Comparison of ENCODE assay signal across 22 cellular contexts in the genomic region with DNA sequence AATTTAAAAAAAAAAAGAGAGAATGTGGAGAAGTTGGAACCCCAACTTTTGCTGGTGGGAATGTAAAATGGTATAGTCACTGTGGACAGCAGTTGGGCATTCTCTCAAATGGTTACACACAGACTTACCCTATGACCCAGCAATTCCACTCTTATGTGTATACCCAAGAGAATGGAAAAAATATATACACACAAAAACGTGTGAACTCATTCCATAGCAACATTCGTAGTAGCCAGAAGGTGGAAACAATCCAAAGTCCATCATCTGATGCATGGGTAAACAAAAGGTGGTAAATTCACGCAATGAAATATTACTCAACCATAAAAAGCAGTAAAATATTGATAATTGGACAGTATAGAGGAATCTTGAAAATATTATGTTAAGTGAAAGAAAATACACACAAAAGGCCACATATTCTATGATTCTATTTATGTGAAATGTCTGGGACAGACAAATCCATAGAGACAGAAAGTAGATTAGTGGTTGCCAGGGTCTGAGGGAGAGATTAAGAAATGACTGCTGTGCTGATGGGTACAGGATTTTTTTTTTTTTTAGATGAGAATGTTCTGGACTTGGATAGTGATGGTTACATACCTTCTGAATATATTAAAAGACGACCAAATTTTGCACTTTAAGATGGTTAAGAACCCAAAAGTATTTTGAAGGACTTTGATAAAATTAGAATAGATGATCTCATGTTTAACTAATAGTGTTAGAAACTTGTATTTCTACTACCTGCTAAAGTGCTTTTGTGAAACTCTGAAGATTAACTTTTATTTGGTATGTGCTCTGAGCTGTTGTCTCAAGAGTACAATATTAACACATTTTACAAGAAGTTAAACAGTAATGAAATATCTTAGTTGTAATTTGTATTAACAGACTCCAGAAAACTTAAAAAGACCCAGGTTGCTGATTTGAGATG.
A peak's percentile ranks its signal among the peaks of the same experiment; 100 is the strongest.
DNase-seq lines count a peak whose midpoint lies in the region; ATAC-seq, FAIRE-seq and TF ChIP-seq lines count a peak whose summit lies in the region.
"Had no signal": no experiment of that assay in that cellular context is flagged by ENCODE, and none has a peak within 500 bp of the region (broad histone marks: within the 10 kb centered on the region; RNA-seq: fewer than 3 reads in every experiment).

No MANE protein-coding gene starts in this region.

- H3K27me3 ChIP-seq in HepG2 (ENCODE audit: control insufficient read depth in 1 of 2, insufficient read depth in 2 of 2, low read length in 2 of 2) = no peaks in the 10 kb centered on the region
- H3K27me3 ChIP-seq: dorsolateral prefrontal cortex had no signal

- H3K9me3 Mint-ChIP-seq in activated T-helper 17 cell treated with anti-CD3 and anti-CD28 coated beads, Interleukin-2, amount 50 U/mL, for 72 hours = no peaks in the 10 kb centered on the region
- H3K9me3 Mint-ChIP-seq: activated CD4-positive, alpha-beta memory T cell treated with anti-CD3 and anti-CD28 coated beads, Interleukin-2, amount 10 ng/mL, durations not matched to agents 7 days and 5 days; activated T-cell treated with anti-CD3 and anti-CD28 coated beads, Interleukin-2, amount 50 U/mL, for 4 hours had no signal

- FAIRE-seq in HepG2 (lab: Jason Lieb, UNC) (no peak), GM12892 (lab: Jason Lieb, UNC) (no peak)
- FAIRE-seq: urothelium cell line had no signal

- TF ChIP-seq EP300 in HepG2 (IDR thresholded peaks at IDR 0.05; ENCODE audit: low read depth in 2 of 2, low read length in 2 of 2) (no peak; a peak in 1 of 4 replicates), HepG2 (CRISPR knock-in tag; IDR thresholded peaks at IDR 0.05; ENCODE audit: borderline replicate concordance) (no peak)

- no peak for TF ChIP-seq POLR2A in HepG2 (IDR thresholded peaks at IDR 0.05; ENCODE audit: insufficient read depth in 1 of 2, low read depth in 2 of 2, low read length in 2 of 2)
- TF ChIP-seq POLR2A in GM12892 (IDR thresholded peaks at IDR 0.05; ENCODE audit: low read depth, low read length) = no peak

- no peaks in the 10 kb centered on the region for H3K36me3 Mint-ChIP-seq in activated T-helper 17 cell treated with anti-CD3 and anti-CD28 coated beads, Interleukin-2, amount 50 U/mL, for 72 hours (ENCODE audit: low read depth)

- peaks cover 18% of the 10 kb centered on the region for H3K4me1 ChIP-seq in HepG2 (ENCODE audit: insufficient read depth, low read length)

- intact Hi-C loops in HepG2 (cut with micrococcal nuclease; ENCODE audit: unreplicated experiment) = loop anchor here (10.0 kb wide), 1 partner anchor 207 kb away; a partner anchor contains a TSS

- DNase-seq in HepG2 (ENCODE audit: low spot score) (peak; percentile 79), mucosa of gallbladder (ENCODE audit: low spot score) (no peak), GM12892 (ENCODE audit: insufficient read length) (no peak), KG1 (lab: John Stamatoyannopoulos, UW) (no peak)
- no peak for DNase-seq in activated effector memory CD4-positive, alpha-beta T cell treated with Interleukin-2 at 50 U/mL for 16 hours
- DNase-seq: activated CD4-positive, alpha-beta memory T cell treated with anti-CD3 and anti-CD28 coated beads, Interleukin-2, amount 10 ng/mL, durations not matched to agents 7 days and 5 days; activated T-cell treated with anti-CD3 and anti-CD28 coated beads, Interleukin-2, amount 50 U/mL, for 4 hours; DMS153; dorsolateral prefrontal cortex; erythroblast; left ventricle myocardium inferior; NCI-H1105; NCI-H524 treated with DMSO at 0.1 percent for 48 hours; occipital lobe; OCI-M1; SIG-M5; stimulated activated CD4-positive, alpha-beta T cell treated with anti-CD3 and anti-CD28 coated beads, Interleukin-2, amount 100 ng/mL, for 48 hours had no signal

- no peak overlapping the region for H3K9ac ChIP-seq in HepG2 (ENCODE audit: insufficient read depth, low read depth, low read length)

- no peak overlapping the region for H2AFZ ChIP-seq in HepG2 (ENCODE audit: low read length)

- peaks cover 12% of the 10 kb centered on the region for H3K79me2 ChIP-seq in HepG2 (ENCODE audit: insufficient read depth, low read length)

- no peaks in the 10 kb centered on the region for H3K27me3 Mint-ChIP-seq in activated T-helper 17 cell treated with anti-CD3 and anti-CD28 coated beads, Interleukin-2, amount 50 U/mL, for 72 hours
- H3K27me3 Mint-ChIP-seq: activated CD4-positive, alpha-beta memory T cell treated with anti-CD3 and anti-CD28 coated beads, Interleukin-2, amount 10 ng/mL, durations not matched to agents 7 days and 5 days; activated naive CD8-positive, alpha-beta T cell had no signal

- in situ Hi-C loops in HepG2 (cut with HindIII; ENCODE audit: extremely low pct_ligation_motif_present, low pct_unique_long_range_greater_than_20kb) = no loop called here

- no peak overlapping the region for H3K4me2 ChIP-seq in HepG2 (ENCODE audit: low read depth, low read length)

- CTCF ChIA-PET in HepG2 (lab: Yijun Ruan, JAX; ENCODE audit: low intra/inter-chr PET ratio, low total read pairs) = no interaction called here

- H3K9me3 ChIP-seq in HepG2 (ENCODE audit: low read length) = no peaks in the 10 kb centered on the region
- H3K9me3 ChIP-seq: left ventricle myocardium inferior had no signal

- H3K4me1 Mint-ChIP-seq in activated T-helper 17 cell treated with anti-CD3 and anti-CD28 coated beads, Interleukin-2, amount 50 U/mL, for 72 hours = no peaks in the 10 kb centered on the region
- H3K4me1 Mint-ChIP-seq: activated CD4-positive, alpha-beta memory T cell treated with anti-CD3 and anti-CD28 coated beads, Interleukin-2, amount 10 ng/mL, durations not matched to agents 7 days and 5 days had no signal

- ATAC-seq in GM18909 (IDR thresholded peaks at IDR 0.05; ENCODE audit: poor library complexity, unreplicated experiment) (peak; percentile 8), HG02759 (IDR thresholded peaks at IDR 0.05; ENCODE audit: unreplicated experiment) (peak; percentile 13), HepG2 (peak; percentile 69)
- ATAC-seq in activated T-helper 17 cell treated with anti-CD3 and anti-CD28 coated beads, Interleukin-2, amount 50 U/mL, for 72 hours (replicated peaks) = no peak
- ATAC-seq: activated T-cell treated with anti-CD3 and anti-CD28 coated beads, Interleukin-2, amount 50 U/mL, for 4 hours had no signal

- WGBS in HepG2 (ENCODE audit: low lambda C conversion rate) = 53% methylated on average over 4 of the region's 4 CpGs

- TF ChIP-seq CTCF in HepG2 (CRISPR knock-in tag; IDR thresholded peaks at IDR 0.05) = no peak

- no peaks in the 10 kb centered on the region for H4K20me1 ChIP-seq in HepG2 (ENCODE audit: insufficient read depth, low read length)

- H3K27ac ChIP-seq in HepG2 (ENCODE audit: extremely low read length, insufficient read depth, low read length) = peak overlapping the region; percentile 16
- H3K27ac ChIP-seq: dorsolateral prefrontal cortex, left ventricle myocardium inferior had no signal

- no TSS peak for BruUV-seq in HepG2 (replicated peaks; lab: Mats Ljungman, UMichigan)

- H3K4me3 Mint-ChIP-seq in activated T-helper 17 cell treated with anti-CD3 and anti-CD28 coated beads, Interleukin-2, amount 50 U/mL, for 72 hours = no peak overlapping the region
- H3K4me3 Mint-ChIP-seq: activated CD4-positive, alpha-beta memory T cell treated with anti-CD3 and anti-CD28 coated beads, Interleukin-2, amount 10 ng/mL, durations not matched to agents 7 days and 5 days; activated naive CD8-positive, alpha-beta T cell; activated T-cell treated with anti-CD3 and anti-CD28 coated beads, Interleukin-2, amount 50 U/mL, for 4 hours had no signal

- POLR2A ChIA-PET in HepG2 (lab: Yijun Ruan, JAX) = no interaction called here

- H3K36me3 ChIP-seq in HepG2 (replicated peaks in 1 of 2; ENCODE audit: control insufficient read depth in 1 of 2, insufficient read depth in 2 of 2, low read length in 2 of 2) = no peaks in the 10 kb centered on the region
- H3K36me3 ChIP-seq: left ventricle myocardium inferior had no signal

- no peak for TF ChIP-seq RAD21 in HepG2 (CRISPR knock-in tag; IDR thresholded peaks at IDR 0.05)

- peak overlapping the region; percentile 17 for H3K27ac Mint-ChIP-seq in activated T-helper 17 cell treated with anti-CD3 and anti-CD28 coated beads, Interleukin-2, amount 50 U/mL, for 72 hours
- H3K27ac Mint-ChIP-seq: activated CD4-positive, alpha-beta memory T cell treated with anti-CD3 and anti-CD28 coated beads, Interleukin-2, amount 10 ng/mL, durations not matched to agents 7 days and 5 days; activated naive CD8-positive, alpha-beta T cell had no signal

- H3K4me3 ChIP-seq in HepG2 (replicated peaks in 1 of 3; ENCODE audit: insufficient read depth in 1 of 3, low read depth in 2 of 3, low read length in 3 of 3) = no peak overlapping the region
- H3K4me3 ChIP-seq: dorsolateral prefrontal cortex, left ventricle myocardium inferior had no signal

TF ChIP-seq in HepG2, 621 proteins besides CTCF, POLR2A, EP300 and RAD21 (continues in another document):
- TF ChIP-seq ISL2 (CRISPR knock-in tag; IDR thresholded peaks at IDR 0.05) (no peak), GATAD2A (CRISPR knock-in tag; IDR thresholded peaks at IDR 0.05) (peak; percentile 54), HDAC1 (CRISPR knock-in tag; IDR thresholded peaks at IDR 0.05) (no peak), SOX13 (IDR thresholded peaks at IDR 0.05) (no peak), SOX13 (CRISPR knock-in tag; conservative IDR thresholded peaks at IDR 0.05 in 1 of 2, IDR thresholded peaks at IDR 0.05 in 1 of 2) (peak in 1 of 2 experiments; percentile 41; a peak in 1 of 4 replicates), ZNF777 (CRISPR knock-in tag; IDR thresholded peaks at IDR 0.05) (no peak)
- TF ChIP-seq, protein P1, sequence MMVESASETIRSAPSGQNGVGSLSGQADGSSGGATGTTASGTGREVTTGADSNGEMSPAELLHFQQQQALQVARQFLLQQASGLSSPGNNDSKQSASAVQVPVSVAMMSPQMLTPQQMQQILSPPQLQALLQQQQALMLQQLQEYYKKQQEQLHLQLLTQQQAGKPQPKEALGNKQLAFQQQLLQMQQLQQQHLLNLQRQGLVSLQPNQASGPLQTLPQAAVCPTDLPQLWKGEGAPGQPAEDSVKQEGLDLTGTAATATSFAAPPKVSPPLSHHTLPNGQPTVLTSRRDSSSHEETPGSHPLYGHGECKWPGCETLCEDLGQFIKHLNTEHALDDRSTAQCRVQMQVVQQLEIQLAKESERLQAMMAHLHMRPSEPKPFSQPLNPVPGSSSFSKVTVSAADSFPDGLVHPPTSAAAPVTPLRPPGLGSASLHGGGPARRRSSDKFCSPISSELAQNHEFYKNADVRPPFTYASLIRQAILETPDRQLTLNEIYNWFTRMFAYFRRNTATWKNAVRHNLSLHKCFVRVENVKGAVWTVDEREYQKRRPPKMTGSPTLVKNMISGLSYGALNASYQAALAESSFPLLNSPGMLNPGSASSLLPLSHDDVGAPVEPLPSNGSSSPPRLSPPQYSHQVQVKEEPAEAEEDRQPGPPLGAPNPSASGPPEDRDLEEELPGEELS (CRISPR knock-in tag; IDR thresholded peaks at IDR 0.05) = 0 out of 2 replicates have a peak, but pooled peaks have one; percentile 18
